Comparison of ENCODE assay signal across 12 cellular contexts in the genomic region with DNA sequence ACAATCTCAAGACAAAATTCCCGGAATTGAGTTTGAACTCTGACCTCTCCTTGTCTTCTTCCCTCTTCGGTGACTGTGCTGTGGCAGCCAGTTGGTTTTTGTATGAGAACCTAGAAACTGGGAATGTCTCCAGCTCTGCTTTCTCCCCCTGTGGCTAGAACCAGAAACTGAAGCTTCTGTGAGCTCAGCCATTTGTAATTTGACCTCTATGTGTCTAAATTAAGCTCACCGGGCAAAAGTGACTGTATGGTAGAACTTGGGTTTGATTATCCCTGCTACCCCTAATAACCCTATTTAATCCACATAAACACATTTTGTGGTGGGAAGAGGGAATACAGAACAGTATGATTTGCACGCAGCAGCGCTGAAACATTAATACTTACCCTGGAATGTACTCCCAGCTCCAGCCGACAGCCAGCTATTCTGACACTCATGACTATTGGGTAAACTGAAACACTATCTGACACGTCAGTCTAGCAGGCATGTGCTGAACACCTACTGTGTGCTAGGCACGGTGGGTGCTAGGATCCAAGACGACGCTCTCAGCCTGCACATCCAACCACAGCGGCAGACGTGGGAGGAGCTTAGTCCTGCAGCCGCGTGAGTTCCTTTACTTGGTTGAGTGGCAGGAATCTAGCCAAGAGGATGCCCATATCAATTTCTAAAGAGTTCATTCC.
DNase-seq lines count a peak whose midpoint lies in the region; ATAC-seq and TF ChIP-seq lines count a peak whose summit lies in the region.
"Had no signal": no experiment of that assay in that cellular context is flagged by ENCODE, and none has a peak within 500 bp of the region (broad histone marks: within the 10 kb centered on the region; RNA-seq: fewer than 3 reads in every experiment).

No MANE protein-coding gene starts in this region.

- H3K36me3 Mint-ChIP-seq in nephron progenitor cell (ENCODE audit: low read depth) (no peaks in the 10 kb centered on the region), T-cell (no peaks in the 10 kb centered on the region)
- H3K36me3 Mint-ChIP-seq: natural killer cell had no signal

- H4K20me1 ChIP-seq in KMS-11 (ENCODE audit: insufficient read depth): no peaks in the 10 kb centered on the region
- H4K20me1 ChIP-seq in fibroblast of lung (ENCODE audit: control insufficient read depth, extremely low read depth, insufficient read depth, low read length): no peaks in the 10 kb centered on the region

- H3K27ac Mint-ChIP-seq in nephron progenitor cell: peak overlapping the region; percentile 28
- no peak overlapping the region for H3K27ac Mint-ChIP-seq in T-cell
- H3K27ac Mint-ChIP-seq: CD4-positive, alpha-beta T cell had no signal

- ATAC-seq in GM21619 (IDR thresholded peaks at IDR 0.05; ENCODE audit: unreplicated experiment) (no peak), HG03521 (IDR thresholded peaks at IDR 0.05; ENCODE audit: unreplicated experiment) (no peak), HG02642 (IDR thresholded peaks at IDR 0.05; ENCODE audit: poor library complexity, unreplicated experiment) (no peak), T-cell (replicated peaks in 1 of 4) (no peak)
- ATAC-seq: esophagus mucosa, natural killer cell had no signal

- H3K79me2 ChIP-seq in KMS-11 (ENCODE audit: insufficient read depth, low read depth) (no peaks in the 10 kb centered on the region), fibroblast of lung (ENCODE audit: control insufficient read depth, insufficient read depth, low read length) (no peaks in the 10 kb centered on the region)

- no peak for TF ChIP-seq CTCF in AG04449 (IDR thresholded peaks at IDR 0.05; ENCODE audit: insufficient read depth, low read length, missing control alignments)
- TF ChIP-seq CTCF in KMS-11 (conservative IDR thresholded peaks at IDR 0.05; ENCODE audit: low read depth, low read length): 0 out of 2 replicates have a peak, but pooled peaks have one; percentile 25
- TF ChIP-seq CTCF in fibroblast of lung (conservative IDR thresholded peaks at IDR 0.05 in 1 of 2, IDR thresholded peaks at IDR 0.05 in 1 of 2; ENCODE audit: low read depth in 1 of 2, low read length in 2 of 2): peak in 1 of 2 donors; percentile 56
- TF ChIP-seq CTCF in nephron progenitor cell (IDR thresholded peaks at IDR 0.05): no peak

- POLR2A ChIA-PET in AG04449 (lab: Yijun Ruan, JAX): no interaction called here
- POLR2A ChIA-PET in T-cell (lab: Charles Lee): no interaction called here

- H3K27me3 ChIP-seq in KMS-11 (ENCODE audit: insufficient read depth, low read depth) (no peaks in the 10 kb centered on the region), fibroblast of lung (ENCODE audit: control insufficient read depth, insufficient read depth, low read length) (no peaks in the 10 kb centered on the region)

- DNase-seq in AG04449 (ENCODE audit: low read depth, low spot score) (peak; percentile 24), fibroblast of lung (ENCODE audit: low read depth in 2 of 2) (peak; percentile 73 to 94), nephron progenitor cell (peak; percentile 12), T-cell (no peak)
- DNase-seq: CD4-positive, alpha-beta T cell; natural killer cell; NCI-H510A treated with DMSO at 0.1 percent for 48 hours had no signal

- CTCF ChIA-PET in AG04449 (lab: Yijun Ruan, JAX) (interaction anchor here (0.6 to 1.4 kb wide), 2 partner anchors 16 to 1374 kb away, joined by 3 to 4 read pairs; no protein-coding TSS in a partner anchor), T-cell (lab: Charles Lee) (interaction anchor here (0.5 to 0.6 kb wide), 2 partner anchors 301 to 530 kb away, joined by 3 to 4 read pairs; no protein-coding TSS in a partner anchor)

- H3K4me1 ChIP-seq in KMS-11 (ENCODE audit: low read depth, poor library complexity, severe bottlenecking) (peaks cover 11% of the 10 kb centered on the region), fibroblast of lung (ENCODE audit: control insufficient read depth, extremely low read depth, insufficient read depth, low read length) (no peaks in the 10 kb centered on the region)

- H3K4me3 Mint-ChIP-seq in nephron progenitor cell (peak overlapping the region; percentile 14), T-cell (no peak overlapping the region)
- H3K4me3 Mint-ChIP-seq: CD4-positive, alpha-beta T cell; natural killer cell had no signal

- H3K27me3 Mint-ChIP-seq in nephron progenitor cell (ENCODE audit: low read depth, poor library complexity) (peaks cover 4% of the 10 kb centered on the region), T-cell (peaks cover 6 to 9% of the 10 kb centered on the region in 2 donors)
- H3K27me3 Mint-ChIP-seq: CD4-positive, alpha-beta T cell had no signal

- H3K9ac ChIP-seq in KMS-11: no peak overlapping the region
- no peak overlapping the region for H3K9ac ChIP-seq in fibroblast of lung (ENCODE audit: insufficient read depth, low read length)

- peak overlapping the region; percentile 26 for H3K4me2 ChIP-seq in KMS-11
- no peak overlapping the region for H3K4me2 ChIP-seq in fibroblast of lung (ENCODE audit: extremely low read depth, insufficient read depth, low read length)

- no peak overlapping the region for H3K27ac ChIP-seq in KMS-11
- no peak overlapping the region for H3K27ac ChIP-seq in fibroblast of lung (ENCODE audit: insufficient read depth, low read length)

- no peaks in the 10 kb centered on the region for H3K36me3 ChIP-seq in KMS-11 (ENCODE audit: insufficient read depth)
- H3K36me3 ChIP-seq in fibroblast of lung (ENCODE audit: control insufficient read depth, insufficient read depth, low read length): no peaks in the 10 kb centered on the region

- H3K4me3 ChIP-seq in AG04449 (ENCODE audit: low read depth, low read length) (no peak overlapping the region), KMS-11 (IDR thresholded peaks at IDR 0.05; ENCODE audit: insufficient read depth, low read depth, low read length) (no peak overlapping the region), fibroblast of lung (replicated peaks in 1 of 4; ENCODE audit: control extremely low read depth in 1 of 4, insufficient read depth in 1 of 4, low read depth in 3 of 4, low read length in 4 of 4) (no peak overlapping the region)

- H3K4me1 Mint-ChIP-seq in nephron progenitor cell (peaks cover 82% of the 10 kb centered on the region), T-cell (no peaks in the 10 kb centered on the region)

- H2AFZ ChIP-seq in KMS-11 (ENCODE audit: low read depth) (peak overlapping the region; percentile 15; the same call in 1 of the 2 replicates), fibroblast of lung (ENCODE audit: low read length) (no peak overlapping the region)

- no peaks in the 10 kb centered on the region for H3K9me3 ChIP-seq in fibroblast of lung (ENCODE audit: control insufficient read depth, insufficient read depth, low read depth, low read length)

- H3K9me3 Mint-ChIP-seq in nephron progenitor cell: no peaks in the 10 kb centered on the region
- H3K9me3 Mint-ChIP-seq in T-cell: no peaks in the 10 kb centered on the region
- H3K9me3 Mint-ChIP-seq: CD4-positive, alpha-beta T cell had no signal

Comparison
In these comparisons a context has a peak if more than half of its experiments do, and no peak if none do; other contexts are left out.
1. DNase-seq: peak in AG04449 (single experiment), fibroblast of lung (2 of 2) and nephron progenitor cell (single experiment); none in T-cell (0 of 34).